1 cellular context compared by ENCODE assay signal in the genomic region with DNA sequence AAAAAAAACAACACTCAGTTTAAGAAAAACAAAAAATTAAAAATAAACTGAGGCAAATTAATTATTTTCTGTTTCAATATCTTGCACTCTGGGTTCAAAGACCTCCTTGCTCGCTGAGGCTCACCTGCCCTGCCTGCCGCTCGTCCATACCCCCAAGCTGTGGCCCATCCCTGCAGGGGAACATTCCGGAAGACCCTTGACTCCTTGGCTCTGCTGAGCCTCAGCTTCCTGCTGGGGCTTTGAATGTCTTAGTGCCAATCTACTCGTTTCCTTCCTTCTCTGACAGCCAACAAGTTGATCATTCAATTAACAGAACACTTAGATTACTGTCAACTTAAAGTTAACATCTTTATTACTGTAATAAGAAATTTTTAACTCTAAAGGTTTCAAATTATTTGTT.
TF ChIP-seq lines count a peak whose summit lies in the region.

No MANE protein-coding gene starts in this region.

TF ChIP-seq in WTC11, 78 proteins besides CTCF, POLR2A, EP300 and RAD21 (continued from another document):
- TF ChIP-seq, protein P1, sequence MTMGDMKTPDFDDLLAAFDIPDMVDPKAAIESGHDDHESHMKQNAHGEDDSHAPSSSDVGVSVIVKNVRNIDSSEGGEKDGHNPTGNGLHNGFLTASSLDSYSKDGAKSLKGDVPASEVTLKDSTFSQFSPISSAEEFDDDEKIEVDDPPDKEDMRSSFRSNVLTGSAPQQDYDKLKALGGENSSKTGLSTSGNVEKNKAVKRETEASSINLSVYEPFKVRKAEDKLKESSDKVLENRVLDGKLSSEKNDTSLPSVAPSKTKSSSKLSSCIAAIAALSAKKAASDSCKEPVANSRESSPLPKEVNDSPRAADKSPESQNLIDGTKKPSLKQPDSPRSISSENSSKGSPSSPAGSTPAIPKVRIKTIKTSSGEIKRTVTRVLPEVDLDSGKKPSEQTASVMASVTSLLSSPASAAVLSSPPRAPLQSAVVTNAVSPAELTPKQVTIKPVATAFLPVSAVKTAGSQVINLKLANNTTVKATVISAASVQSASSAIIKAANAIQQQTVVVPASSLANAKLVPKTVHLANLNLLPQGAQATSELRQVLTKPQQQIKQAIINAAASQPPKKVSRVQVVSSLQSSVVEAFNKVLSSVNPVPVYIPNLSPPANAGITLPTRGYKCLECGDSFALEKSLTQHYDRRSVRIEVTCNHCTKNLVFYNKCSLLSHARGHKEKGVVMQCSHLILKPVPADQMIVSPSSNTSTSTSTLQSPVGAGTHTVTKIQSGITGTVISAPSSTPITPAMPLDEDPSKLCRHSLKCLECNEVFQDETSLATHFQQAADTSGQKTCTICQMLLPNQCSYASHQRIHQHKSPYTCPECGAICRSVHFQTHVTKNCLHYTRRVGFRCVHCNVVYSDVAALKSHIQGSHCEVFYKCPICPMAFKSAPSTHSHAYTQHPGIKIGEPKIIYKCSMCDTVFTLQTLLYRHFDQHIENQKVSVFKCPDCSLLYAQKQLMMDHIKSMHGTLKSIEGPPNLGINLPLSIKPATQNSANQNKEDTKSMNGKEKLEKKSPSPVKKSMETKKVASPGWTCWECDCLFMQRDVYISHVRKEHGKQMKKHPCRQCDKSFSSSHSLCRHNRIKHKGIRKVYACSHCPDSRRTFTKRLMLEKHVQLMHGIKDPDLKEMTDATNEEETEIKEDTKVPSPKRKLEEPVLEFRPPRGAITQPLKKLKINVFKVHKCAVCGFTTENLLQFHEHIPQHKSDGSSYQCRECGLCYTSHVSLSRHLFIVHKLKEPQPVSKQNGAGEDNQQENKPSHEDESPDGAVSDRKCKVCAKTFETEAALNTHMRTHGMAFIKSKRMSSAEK (CRISPR knock-in tag; IDR thresholded peaks at IDR 0.05; ENCODE audit: borderline replicate concordance) = no peak
- TF ChIP-seq, protein P2, sequence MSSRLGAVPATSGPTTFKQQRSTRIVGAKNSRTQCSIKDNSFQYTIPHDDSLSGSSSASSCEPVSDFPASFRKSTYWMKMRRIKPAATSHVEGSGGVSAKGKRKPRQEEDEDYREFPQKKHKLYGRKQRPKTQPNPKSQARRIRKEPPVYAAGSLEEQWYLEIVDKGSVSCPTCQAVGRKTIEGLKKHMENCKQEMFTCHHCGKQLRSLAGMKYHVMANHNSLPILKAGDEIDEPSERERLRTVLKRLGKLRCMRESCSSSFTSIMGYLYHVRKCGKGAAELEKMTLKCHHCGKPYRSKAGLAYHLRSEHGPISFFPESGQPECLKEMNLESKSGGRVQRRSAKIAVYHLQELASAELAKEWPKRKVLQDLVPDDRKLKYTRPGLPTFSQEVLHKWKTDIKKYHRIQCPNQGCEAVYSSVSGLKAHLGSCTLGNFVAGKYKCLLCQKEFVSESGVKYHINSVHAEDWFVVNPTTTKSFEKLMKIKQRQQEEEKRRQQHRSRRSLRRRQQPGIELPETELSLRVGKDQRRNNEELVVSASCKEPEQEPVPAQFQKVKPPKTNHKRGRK (CRISPR knock-in tag; IDR thresholded peaks at IDR 0.05; ENCODE audit: borderline replicate concordance) = no peak
- TF ChIP-seq NFYB (CRISPR knock-in tag; conservative IDR thresholded peaks at IDR 0.05; ENCODE audit: low read depth) (no peak), ESRRA (CRISPR knock-in tag; IDR thresholded peaks at IDR 0.05; ENCODE audit: borderline replicate concordance) (no peak), NR1H2 (CRISPR knock-in tag; IDR thresholded peaks at IDR 0.05) (no peak), ZNF232 (CRISPR knock-in tag; IDR thresholded peaks at IDR 0.05) (no peak), TEAD1 (CRISPR knock-in tag; IDR thresholded peaks at IDR 0.05) (no peak), ZNF396 (CRISPR knock-in tag; IDR thresholded peaks at IDR 0.05; ENCODE audit: borderline replicate concordance) (no peak)
